21 cellular contexts compared by ENCODE assay signal in the genomic region with DNA sequence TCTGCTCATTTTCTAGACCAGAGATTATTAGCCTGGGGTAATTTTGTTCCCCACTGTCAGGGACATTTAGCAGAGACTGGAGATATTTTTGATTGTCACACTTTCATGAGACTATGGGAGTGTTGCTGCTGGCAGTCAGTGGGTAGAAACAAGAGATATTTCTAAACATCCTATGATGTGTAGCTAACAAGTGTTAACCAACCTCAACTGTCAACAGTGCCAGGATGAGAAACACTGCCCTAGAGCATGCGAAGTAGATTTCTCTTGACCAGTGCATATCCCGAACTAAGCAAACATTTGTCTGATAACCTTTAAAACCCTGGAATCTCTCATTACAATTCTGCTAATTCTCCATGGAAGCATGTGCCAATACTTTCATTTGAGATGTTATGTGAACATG.
DNase-seq lines count a peak whose midpoint lies in the region; ATAC-seq and TF ChIP-seq lines count a peak whose summit lies in the region.
"Had no signal": no experiment of that assay in that cellular context is flagged by ENCODE, and none has a peak within 500 bp of the region (broad histone marks: within the 10 kb centered on the region; RNA-seq: fewer than 3 reads in every experiment).

No MANE protein-coding gene starts in this region.

- peak overlapping the region in 2 of 12 donors; percentile 17 to 37 for H3K27ac ChIP-seq in heart left ventricle
- H3K27ac ChIP-seq in left ventricle myocardium inferior (replicated peaks): peak overlapping the region; percentile 47
- no peak overlapping the region for H3K27ac ChIP-seq in right cardiac atrium (ENCODE audit: low read length)
- H3K27ac ChIP-seq: A549 had no signal

- WGBS in heart left ventricle, 4 donors: 13 to 26% (median 20%) methylated on average over 2 of the region's 2 CpGs
- WGBS in right cardiac atrium: 19% methylated on average over 2 of the region's 2 CpGs

- H3K9me3 ChIP-seq in heart left ventricle: peaks cover 0 to 11% (median 0%) of the 10 kb centered on the region in 12 donors
- H3K9me3 ChIP-seq in left ventricle myocardium inferior (replicated peaks): no peaks in the 10 kb centered on the region
- H3K9me3 ChIP-seq in right cardiac atrium (ENCODE audit: control insufficient read depth, low read length): no peaks in the 10 kb centered on the region
- H3K9me3 ChIP-seq: A549, HAP-1 had no signal

- DNase-seq in Right ventricle myocardium inferior (ENCODE audit: missing footprints) (no peak), cardiac septum (ENCODE audit: low spot score) (no peak), heart left ventricle (peak in 1 of 5 donors; percentile 24), left ventricle myocardium inferior (no peak), right cardiac atrium (no peak), amniotic stem cell (lab: John Stamatoyannopoulos, UW) (no peak), NCI-H2196 (lab: John Stamatoyannopoulos, UW; ENCODE audit: unreplicated experiment) (no peak)
- DNase-seq: 8988T; ACHN; C1 segment of cervical spinal cord; Calu3; CD4-positive, alpha-beta memory T cell; COR-L47; DMS53; DMS79 treated with DMSO at 0.1 percent for 48 hours; GF-D8; GOT3; HFFc6 had no signal

- H3K4me1 ChIP-seq in heart left ventricle: no peaks in the 10 kb centered on the region
- H3K4me1 ChIP-seq in left ventricle myocardium inferior: no peaks in the 10 kb centered on the region
- H3K4me1 ChIP-seq in right cardiac atrium (ENCODE audit: control insufficient read depth, insufficient read depth, low read length): no peaks in the 10 kb centered on the region
- H3K4me1 ChIP-seq: A549, HAP-1 had no signal

- H3K4me3 ChIP-seq in heart left ventricle: no peak overlapping the region
- H3K4me3 ChIP-seq in left ventricle myocardium inferior: no peak overlapping the region
- no peak overlapping the region for H3K4me3 ChIP-seq in right cardiac atrium (ENCODE audit: low read length)
- H3K4me3 ChIP-seq: A549, HAP-1 had no signal

- intact Hi-C loops in Right ventricle myocardium inferior (cut with DNase I) (loop anchor here (5.0 kb wide), 1 partner anchor 246 kb away; no protein-coding TSS in a partner anchor), cardiac septum (cut with DNase I) (no loop called here), heart left ventricle (cut with DNase I) (loop anchor here in 1 of 10 donors (10.0 kb wide), 1 partner anchor 244 kb away; no protein-coding TSS in a partner anchor), left ventricle myocardium inferior (cut with micrococcal nuclease) (no loop called here), right cardiac atrium (cut with DNase I) (no loop called here)

- TF ChIP-seq POLR2A in heart left ventricle (IDR thresholded peaks at IDR 0.05): no peak

- ATAC-seq in Right ventricle myocardium inferior: peak; percentile 94
- peak; percentile 92 to 98 (median 94) for ATAC-seq in heart left ventricle
- peak; percentile 85 to 93 for ATAC-seq in right cardiac atrium
- ATAC-seq in GM19324 (IDR thresholded peaks at IDR 0.05; ENCODE audit: low FRiP score, unreplicated experiment): no peak
- ATAC-seq: A549 had no signal

- TF ChIP-seq CTCF in heart left ventricle (IDR thresholded peaks at IDR 0.05) (no peak), left ventricle myocardium inferior (IDR thresholded peaks at IDR 0.05; ENCODE audit: borderline replicate concordance) (no peak)

- H3K27me3 ChIP-seq in heart left ventricle: no peaks in the 10 kb centered on the region
- H3K27me3 ChIP-seq in left ventricle myocardium inferior (ENCODE audit: low read depth): no peaks in the 10 kb centered on the region
- no peaks in the 10 kb centered on the region for H3K27me3 ChIP-seq in right cardiac atrium (ENCODE audit: control insufficient read depth, insufficient read depth)

- H3K36me3 ChIP-seq in heart left ventricle (no peaks in the 10 kb centered on the region), left ventricle myocardium inferior (no peaks in the 10 kb centered on the region)
- H3K36me3 ChIP-seq: HAP-1 had no signal
